ENCODE assay signal across 9 cellular contexts in the genomic region with DNA sequence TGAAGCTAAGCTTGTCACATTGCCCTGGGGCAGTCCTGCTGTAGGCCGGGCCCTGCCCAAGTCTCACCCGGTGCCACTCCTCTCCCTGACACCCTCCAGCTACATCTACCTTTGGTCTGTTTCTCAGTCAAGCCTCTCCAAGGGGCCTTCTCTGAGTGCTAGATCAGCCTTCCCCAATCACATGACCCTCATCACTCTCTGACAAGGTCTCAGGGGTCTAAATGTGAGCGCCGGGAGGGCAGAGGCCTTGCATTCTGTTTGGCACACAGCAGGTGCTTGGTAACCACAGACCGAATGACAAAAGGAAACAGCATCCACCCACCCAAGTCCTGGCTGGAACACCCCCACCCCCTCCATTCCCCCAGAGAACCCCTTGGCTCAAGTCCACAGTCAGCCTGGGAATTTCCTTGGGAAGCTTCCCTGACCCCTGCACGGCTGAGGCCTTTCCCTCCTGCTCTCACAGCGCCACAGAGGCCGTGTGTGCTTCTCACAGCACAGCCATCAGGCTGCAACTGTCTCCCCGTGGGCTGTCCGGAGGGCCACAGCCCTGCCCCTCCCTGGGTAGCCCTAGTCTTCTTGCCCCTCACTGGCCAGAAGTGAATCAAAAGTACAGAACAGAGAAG. TPM values are rescaled to one million over a fixed set of nuclear protein-coding genes. Genes with fewer than 3 reads are reported as not detected.
DNase-seq lines count a peak whose midpoint lies in the region; ATAC-seq and TF ChIP-seq lines count a peak whose summit lies in the region.
"Had no signal": no experiment of that assay in that cellular context is flagged by ENCODE, and none has a peak within 500 bp of the region (broad histone marks: within the 10 kb centered on the region; RNA-seq: fewer than 3 reads in every experiment).

No MANE protein-coding gene starts in this region.

- no peaks in the 10 kb centered on the region for H3K9me3 Mint-ChIP-seq in CD4-positive, CD25-positive, alpha-beta regulatory T cell
- no peaks in the 10 kb centered on the region for H3K9me3 Mint-ChIP-seq in T-cell

- H3K4me3 ChIP-seq in CD4-positive, CD25-positive, alpha-beta regulatory T cell (ENCODE audit: low read depth, low read length): no peak overlapping the region
- H3K4me3 ChIP-seq in fibroblast of the aortic adventitia (ENCODE audit: low read depth, low read length) (no peak overlapping the region), ovary (no peak overlapping the region)

- peak in 2 of 3 donors; percentile 9 to 34 for DNase-seq in CD4-positive, CD25-positive, alpha-beta regulatory T cell
- DNase-seq in T-cell: peak in 9 of 34 experiments; percentile 6 to 40 (median 19)
- DNase-seq in fibroblast of the aortic adventitia (ENCODE audit: low read depth): peak; percentile 23
- peak in 3 of 5 donors; percentile 41 to 55 (median 42) for DNase-seq in ovary
- no peak for DNase-seq in activated gamma-delta T cell treated with Interleukin-2 at 50 U/mL for 16 hours
- no peak for DNase-seq in KG1 (lab: John Stamatoyannopoulos, UW)
- DNase-seq: DMS 273 treated with DMSO at 0.1 percent for 48 hours had no signal

- no peaks in the 10 kb centered on the region for H3K9me3 ChIP-seq in CD4-positive, CD25-positive, alpha-beta regulatory T cell (ENCODE audit: control insufficient read depth in 2 of 2, low read length in 2 of 2)
- no peaks in the 10 kb centered on the region for H3K9me3 ChIP-seq in ovary

- TF ChIP-seq POLR2A in ovary (IDR thresholded peaks at IDR 0.05): no peak

- WGBS in ovary, 3 donors: 36 to 47% (median 42%) methylated on average over 7 to 10 of the region's 10 CpGs

- H3K27me3 Mint-ChIP-seq in CD4-positive, CD25-positive, alpha-beta regulatory T cell: no peaks in the 10 kb centered on the region
- H3K27me3 Mint-ChIP-seq in T-cell: no peaks in the 10 kb centered on the region

- peaks cover 7% of the 10 kb centered on the region for H3K36me3 ChIP-seq in CD4-positive, CD25-positive, alpha-beta regulatory T cell (ENCODE audit: control insufficient read depth, insufficient read depth, low read length)
- no peaks in the 10 kb centered on the region for H3K36me3 ChIP-seq in ovary

- peak overlapping the region; percentile 89 to 91 (median 89) for H3K27ac Mint-ChIP-seq in CD4-positive, CD25-positive, alpha-beta regulatory T cell
- peak overlapping the region; percentile 92 to 93 for H3K27ac Mint-ChIP-seq in T-cell

- no peak overlapping the region for H3K27ac ChIP-seq in CD4-positive, CD25-positive, alpha-beta regulatory T cell (ENCODE audit: insufficient read depth, low read length, poor library complexity, severe bottlenecking)
- H3K27ac ChIP-seq in ovary: peak overlapping the region in 1 of 2 donors; percentile 6

- POLR2A ChIA-PET in T-cell (lab: Charles Lee): interaction anchor here in 1 of 2 donors (0.6 kb wide), 1 partner anchor 303 kb away, joined by 12 read pairs; no protein-coding TSS in a partner anchor

- no peak for TF ChIP-seq EP300 in ovary (IDR thresholded peaks at IDR 0.05)

- peak overlapping the region in 1 of 4 donors; percentile 67 for H3K4me3 Mint-ChIP-seq in CD4-positive, CD25-positive, alpha-beta regulatory T cell
- H3K4me3 Mint-ChIP-seq in T-cell: peak overlapping the region in 2 of 3 donors; percentile 31 to 80

- CTCF ChIA-PET in T-cell (lab: Charles Lee): interaction anchor here in 1 of 2 donors (0.6 kb wide), 1 partner anchor 541 kb away, joined by 3 read pairs; no protein-coding TSS in a partner anchor

- peaks cover 12 to 68% (median 32%) of the 10 kb centered on the region in 4 donors for H3K4me1 Mint-ChIP-seq in CD4-positive, CD25-positive, alpha-beta regulatory T cell
- H3K4me1 Mint-ChIP-seq in T-cell: peaks cover 73 to 76% (median 73%) of the 10 kb centered on the region in 3 donors

- ATAC-seq in CD4-positive, CD25-positive, alpha-beta regulatory T cell (ENCODE audit: low read depth in 2 of 2): no peak
- ATAC-seq in T-cell (replicated peaks in 1 of 4) (peak in 3 of 4 experiments; percentile 13 to 46 (median 31)), GM18873 (IDR thresholded peaks at IDR 0.05; ENCODE audit: low FRiP score, unreplicated experiment) (no peak), GM21619 (IDR thresholded peaks at IDR 0.05; ENCODE audit: unreplicated experiment) (no peak)

- peaks cover 37% of the 10 kb centered on the region for H3K4me1 ChIP-seq in CD4-positive, CD25-positive, alpha-beta regulatory T cell (ENCODE audit: control insufficient read depth, insufficient read depth, low read length, poor library complexity, severe bottlenecking)
- H3K4me1 ChIP-seq in ovary (ENCODE audit: insufficient read depth): no peaks in the 10 kb centered on the region

- TF ChIP-seq CTCF in fibroblast of the aortic adventitia (IDR thresholded peaks at IDR 0.05; ENCODE audit: insufficient read depth, low read length) (no peak), ovary (IDR thresholded peaks at IDR 0.05) (no peak)

- no peaks in the 10 kb centered on the region for H3K27me3 ChIP-seq in CD4-positive, CD25-positive, alpha-beta regulatory T cell (ENCODE audit: control insufficient read depth, insufficient read depth, low read length)
- no peaks in the 10 kb centered on the region for H3K27me3 ChIP-seq in ovary

- peaks cover 15% of the 10 kb centered on the region for H3K36me3 Mint-ChIP-seq in CD4-positive, CD25-positive, alpha-beta regulatory T cell
- peaks cover 17% of the 10 kb centered on the region for H3K36me3 Mint-ChIP-seq in T-cell

- intact Hi-C loops in ovary (cut with DNase I): loop anchor here in 3 of 4 donors (10.0 kb wide), 4 partner anchors 140 to 400 kb away; partner anchors contain the start of genes TTPAL (in 2 of the 3) and OSER1 (in 1 of the 3)

RNA-seq across cellular contexts. Expression of gene PKIG, which starts 32.9 kb away (rescaled TPM):
- total RNA-seq in CD4-positive, CD25-positive, alpha-beta regulatory T cell: 0.44 TPM
- polyA plus RNA-seq in CD4-positive, CD25-positive, alpha-beta regulatory T cell: 1 to 10 TPM in 3 of 4 donors, under 1 TPM in 1; 0.73 to 1.6 (median 1.1) TPM
- total RNA-seq in T-cell (1 to 10 TPM; 2.1 to 7.7 (median 4.7) TPM), fibroblast of the aortic adventitia (ENCODE audit: low replicate concordance) (83.2 and 134 TPM in 2 replicates), ovary (100 to 1,000 TPM in 1 of 7 donors, 10 to 100 TPM in 6; 37.0 to 114 (median 49.9) TPM)
- polyA plus RNA-seq in ovary: 10 to 100 TPM; 46.9 to 74.9 TPM

RNA-seq across cellular contexts. Expression of gene ADA, which starts 36.2 kb away (rescaled TPM):
- total RNA-seq in CD4-positive, CD25-positive, alpha-beta regulatory T cell: 39.6 TPM
- 10 to 100 TPM; 28.1 to 41.3 (median 37.4) TPM for polyA plus RNA-seq in CD4-positive, CD25-positive, alpha-beta regulatory T cell
- total RNA-seq in T-cell (10 to 100 TPM; 21.9 to 42.1 (median 33.3) TPM), fibroblast of the aortic adventitia (ENCODE audit: low replicate concordance) (4.6 and 11.8 TPM in 2 replicates), ovary (1 to 10 TPM; 1.1 to 5.7 (median 3.2) TPM)
- polyA plus RNA-seq in ovary: 1 to 10 TPM; 2.8 to 7.4 TPM

Comparison
In these comparisons a context has a peak if more than half of its experiments do, and no peak if none do; other contexts are left out.
1. ATAC-seq: peak in T-cell (3 of 4); none in CD4-positive, CD25-positive, alpha-beta regulatory T cell (0 of 2), GM18873 (single experiment) and GM21619 (single experiment).
2. DNase-seq: peak in CD4-positive, CD25-positive, alpha-beta regulatory T cell (2 of 3), fibroblast of the aortic adventitia (single experiment) and ovary (3 of 5); none in activated gamma-delta T cell treated with Interleukin-2 at 50 U/mL for 16 hours (single experiment) and KG1 (single experiment).